1 cellular context compared by ENCODE assay signal in the genomic region with DNA sequence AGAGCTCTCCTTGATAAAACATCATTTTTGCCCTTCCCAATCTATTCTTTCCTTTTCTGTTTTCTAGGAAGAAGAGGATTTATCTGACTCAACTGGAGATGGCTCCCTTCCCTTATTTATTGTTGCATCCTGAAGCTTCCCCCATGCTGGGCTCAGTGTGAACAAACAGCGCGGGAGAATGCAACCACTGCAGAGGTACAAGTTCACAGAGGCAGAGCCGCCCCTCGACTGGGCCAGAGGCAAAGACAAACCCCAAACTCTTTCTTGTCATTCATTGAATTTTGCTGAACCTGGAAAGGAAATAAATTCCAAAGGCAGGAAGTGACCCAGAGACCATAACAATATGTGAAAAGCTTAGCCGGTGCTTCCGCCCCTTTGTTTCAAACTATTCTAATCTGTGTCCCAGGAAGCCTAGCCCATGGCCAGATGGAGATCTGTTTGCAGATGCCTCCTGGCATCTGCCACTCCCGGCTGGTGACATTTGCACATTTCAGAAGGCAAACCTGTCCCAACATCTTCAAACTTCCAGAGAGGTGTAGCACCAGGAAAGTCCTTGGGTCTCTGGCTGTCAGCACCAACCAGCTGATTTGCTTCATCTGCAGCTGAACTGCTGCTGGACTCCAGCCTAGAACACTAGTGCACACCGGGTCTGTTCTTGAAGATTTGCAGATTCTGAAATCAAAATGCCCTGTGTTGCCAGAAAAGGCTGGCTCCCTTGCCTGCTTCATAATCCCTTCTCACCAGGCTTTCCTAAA.
TF ChIP-seq lines count a peak whose summit lies in the region.

No MANE protein-coding gene starts in this region.

TF ChIP-seq in HepG2, 621 proteins besides CTCF, POLR2A, EP300 and RAD21 (continued from another document and continues in another):
- TF ChIP-seq, protein P1, sequence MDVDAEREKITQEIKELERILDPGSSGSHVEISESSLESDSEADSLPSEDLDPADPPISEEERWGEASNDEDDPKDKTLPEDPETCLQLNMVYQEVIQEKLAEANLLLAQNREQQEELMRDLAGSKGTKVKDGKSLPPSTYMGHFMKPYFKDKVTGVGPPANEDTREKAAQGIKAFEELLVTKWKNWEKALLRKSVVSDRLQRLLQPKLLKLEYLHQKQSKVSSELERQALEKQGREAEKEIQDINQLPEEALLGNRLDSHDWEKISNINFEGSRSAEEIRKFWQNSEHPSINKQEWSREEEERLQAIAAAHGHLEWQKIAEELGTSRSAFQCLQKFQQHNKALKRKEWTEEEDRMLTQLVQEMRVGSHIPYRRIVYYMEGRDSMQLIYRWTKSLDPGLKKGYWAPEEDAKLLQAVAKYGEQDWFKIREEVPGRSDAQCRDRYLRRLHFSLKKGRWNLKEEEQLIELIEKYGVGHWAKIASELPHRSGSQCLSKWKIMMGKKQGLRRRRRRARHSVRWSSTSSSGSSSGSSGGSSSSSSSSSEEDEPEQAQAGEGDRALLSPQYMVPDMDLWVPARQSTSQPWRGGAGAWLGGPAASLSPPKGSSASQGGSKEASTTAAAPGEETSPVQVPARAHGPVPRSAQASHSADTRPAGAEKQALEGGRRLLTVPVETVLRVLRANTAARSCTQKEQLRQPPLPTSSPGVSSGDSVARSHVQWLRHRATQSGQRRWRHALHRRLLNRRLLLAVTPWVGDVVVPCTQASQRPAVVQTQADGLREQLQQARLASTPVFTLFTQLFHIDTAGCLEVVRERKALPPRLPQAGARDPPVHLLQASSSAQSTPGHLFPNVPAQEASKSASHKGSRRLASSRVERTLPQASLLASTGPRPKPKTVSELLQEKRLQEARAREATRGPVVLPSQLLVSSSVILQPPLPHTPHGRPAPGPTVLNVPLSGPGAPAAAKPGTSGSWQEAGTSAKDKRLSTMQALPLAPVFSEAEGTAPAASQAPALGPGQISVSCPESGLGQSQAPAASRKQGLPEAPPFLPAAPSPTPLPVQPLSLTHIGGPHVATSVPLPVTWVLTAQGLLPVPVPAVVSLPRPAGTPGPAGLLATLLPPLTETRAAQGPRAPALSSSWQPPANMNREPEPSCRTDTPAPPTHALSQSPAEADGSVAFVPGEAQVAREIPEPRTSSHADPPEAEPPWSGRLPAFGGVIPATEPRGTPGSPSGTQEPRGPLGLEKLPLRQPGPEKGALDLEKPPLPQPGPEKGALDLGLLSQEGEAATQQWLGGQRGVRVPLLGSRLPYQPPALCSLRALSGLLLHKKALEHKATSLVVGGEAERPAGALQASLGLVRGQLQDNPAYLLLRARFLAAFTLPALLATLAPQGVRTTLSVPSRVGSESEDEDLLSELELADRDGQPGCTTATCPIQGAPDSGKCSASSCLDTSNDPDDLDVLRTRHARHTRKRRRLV (CRISPR knock-in tag; IDR thresholded peaks at IDR 0.05): no peak
- TF ChIP-seq, protein P2, sequence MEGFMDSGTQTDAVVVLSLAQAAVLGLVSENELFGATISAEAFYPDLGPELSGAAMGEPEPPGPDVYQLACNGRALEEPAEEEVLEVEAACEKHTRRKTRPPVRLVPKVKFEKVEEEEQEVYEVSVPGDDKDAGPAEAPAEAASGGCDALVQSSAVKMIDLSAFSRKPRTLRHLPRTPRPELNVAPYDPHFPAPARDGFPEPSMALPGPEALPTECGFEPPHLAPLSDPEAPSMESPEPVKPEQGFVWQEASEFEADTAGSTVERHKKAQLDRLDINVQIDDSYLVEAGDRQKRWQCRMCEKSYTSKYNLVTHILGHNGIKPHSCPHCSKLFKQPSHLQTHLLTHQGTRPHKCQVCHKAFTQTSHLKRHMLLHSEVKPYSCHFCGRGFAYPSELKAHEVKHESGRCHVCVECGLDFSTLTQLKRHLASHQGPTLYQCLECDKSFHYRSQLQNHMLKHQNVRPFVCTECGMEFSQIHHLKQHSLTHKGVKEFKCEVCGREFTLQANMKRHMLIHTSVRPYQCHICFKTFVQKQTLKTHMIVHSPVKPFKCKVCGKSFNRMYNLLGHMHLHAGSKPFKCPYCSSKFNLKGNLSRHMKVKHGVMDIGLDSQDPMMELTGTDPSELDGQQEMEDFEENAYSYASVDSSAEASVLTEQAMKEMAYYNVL (CRISPR knock-in tag; IDR thresholded peaks at IDR 0.05; ENCODE audit: borderline replicate concordance): peak; percentile 10; the same call in 1 of the 2 replicates
- TF ChIP-seq ZNF282 (IDR thresholded peaks at IDR 0.05; ENCODE audit: partially characterized antibody) (no peak), LCORL (IDR thresholded peaks at IDR 0.05) (no peak), LCORL (CRISPR knock-in tag; IDR thresholded peaks at IDR 0.05) (no peak; the same call in 1 of the 2 replicates), SETDB1 (CRISPR knock-in tag; IDR thresholded peaks at IDR 0.05; ENCODE audit: borderline replicate concordance) (no peak), HNRNPLL (IDR thresholded peaks at IDR 0.05; ENCODE audit: low read depth, low read length, poor library complexity, severe bottlenecking) (no peak), USF2 (IDR thresholded peaks at IDR 0.05; ENCODE audit: low read depth, low read length) (no peak), USF2 (CRISPR knock-in tag; IDR thresholded peaks at IDR 0.05; ENCODE audit: borderline replicate concordance) (no peak), RFXANK (CRISPR knock-in tag; IDR thresholded peaks at IDR 0.05) (no peak), YEATS4 (CRISPR knock-in tag; IDR thresholded peaks at IDR 0.05; ENCODE audit: borderline replicate concordance) (no peak; the same call in 1 of the 2 replicates), NFE2L2 (IDR thresholded peaks at IDR 0.05; ENCODE audit: low read length) (no peak), ZNF431 (CRISPR knock-in tag; IDR thresholded peaks at IDR 0.05; ENCODE audit: borderline replicate concordance, low read depth) (no peak), ZNF782 (CRISPR knock-in tag; IDR thresholded peaks at IDR 0.05; ENCODE audit: borderline replicate concordance) (no peak), DMAP1 (CRISPR knock-in tag; IDR thresholded peaks at IDR 0.05) (no peak), SUZ12 (IDR thresholded peaks at IDR 0.05; ENCODE audit: low read depth, low read length) (no peak), ZNF572 (CRISPR knock-in tag; IDR thresholded peaks at IDR 0.05) (no peak), ARNTL (CRISPR knock-in tag; IDR thresholded peaks at IDR 0.05) (0 out of 2 replicates have a peak, but pooled peaks have one; percentile 3), ZBTB44 (CRISPR knock-in tag; IDR thresholded peaks at IDR 0.05) (no peak), TCF7 (IDR thresholded peaks at IDR 0.05; ENCODE audit: low read depth) (peak; percentile 42), ZNF326 (CRISPR knock-in tag; IDR thresholded peaks at IDR 0.05; ENCODE audit: borderline replicate concordance) (no peak), ETV5 (CRISPR knock-in tag; IDR thresholded peaks at IDR 0.05; ENCODE audit: borderline replicate concordance) (peak; percentile 96), NFAT5 (CRISPR knock-in tag; IDR thresholded peaks at IDR 0.05) (no peak), KDM2A (CRISPR knock-in tag; IDR thresholded peaks at IDR 0.05; ENCODE audit: borderline replicate concordance, low read depth) (peak; percentile 20), FOXM1 (CRISPR knock-in tag; IDR thresholded peaks at IDR 0.05) (no peak)
- TF ChIP-seq, protein P3, sequence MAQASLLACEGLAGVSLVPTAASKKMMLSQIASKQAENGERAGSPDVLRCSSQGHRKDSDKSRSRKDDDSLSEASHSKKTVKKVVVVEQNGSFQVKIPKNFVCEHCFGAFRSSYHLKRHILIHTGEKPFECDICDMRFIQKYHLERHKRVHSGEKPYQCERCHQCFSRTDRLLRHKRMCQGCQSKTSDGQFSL (CRISPR knock-in tag; IDR thresholded peaks at IDR 0.05): no peak; the same call in 1 of the 2 replicates
- TF ChIP-seq, protein P4, sequence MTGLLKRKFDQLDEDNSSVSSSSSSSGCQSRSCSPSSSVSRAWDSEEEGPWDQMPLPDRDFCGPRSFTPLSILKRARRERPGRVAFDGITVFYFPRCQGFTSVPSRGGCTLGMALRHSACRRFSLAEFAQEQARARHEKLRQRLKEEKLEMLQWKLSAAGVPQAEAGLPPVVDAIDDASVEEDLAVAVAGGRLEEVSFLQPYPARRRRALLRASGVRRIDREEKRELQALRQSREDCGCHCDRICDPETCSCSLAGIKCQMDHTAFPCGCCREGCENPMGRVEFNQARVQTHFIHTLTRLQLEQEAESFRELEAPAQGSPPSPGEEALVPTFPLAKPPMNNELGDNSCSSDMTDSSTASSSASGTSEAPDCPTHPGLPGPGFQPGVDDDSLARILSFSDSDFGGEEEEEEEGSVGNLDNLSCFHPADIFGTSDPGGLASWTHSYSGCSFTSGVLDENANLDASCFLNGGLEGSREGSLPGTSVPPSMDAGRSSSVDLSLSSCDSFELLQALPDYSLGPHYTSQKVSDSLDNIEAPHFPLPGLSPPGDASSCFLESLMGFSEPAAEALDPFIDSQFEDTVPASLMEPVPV (CRISPR knock-in tag; IDR thresholded peaks at IDR 0.05): no peak
- TF ChIP-seq, protein P5, sequence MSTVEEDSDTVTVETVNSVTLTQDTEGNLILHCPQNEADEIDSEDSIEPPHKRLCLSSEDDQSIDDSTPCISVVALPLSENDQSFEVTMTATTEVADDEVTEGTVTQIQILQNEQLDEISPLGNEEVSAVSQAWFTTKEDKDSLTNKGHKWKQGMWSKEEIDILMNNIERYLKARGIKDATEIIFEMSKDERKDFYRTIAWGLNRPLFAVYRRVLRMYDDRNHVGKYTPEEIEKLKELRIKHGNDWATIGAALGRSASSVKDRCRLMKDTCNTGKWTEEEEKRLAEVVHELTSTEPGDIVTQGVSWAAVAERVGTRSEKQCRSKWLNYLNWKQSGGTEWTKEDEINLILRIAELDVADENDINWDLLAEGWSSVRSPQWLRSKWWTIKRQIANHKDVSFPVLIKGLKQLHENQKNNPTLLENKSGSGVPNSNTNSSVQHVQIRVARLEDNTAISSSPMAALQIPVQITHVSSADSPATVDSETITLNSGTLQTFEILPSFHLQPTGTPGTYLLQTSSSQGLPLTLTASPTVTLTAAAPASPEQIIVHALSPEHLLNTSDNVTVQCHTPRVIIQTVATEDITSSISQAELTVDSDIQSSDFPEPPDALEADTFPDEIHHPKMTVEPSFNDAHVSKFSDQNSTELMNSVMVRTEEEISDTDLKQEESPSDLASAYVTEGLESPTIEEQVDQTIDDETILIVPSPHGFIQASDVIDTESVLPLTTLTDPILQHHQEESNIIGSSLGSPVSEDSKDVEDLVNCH (CRISPR knock-in tag; IDR thresholded peaks at IDR 0.05): no peak
